In the genomic region with DNA sequence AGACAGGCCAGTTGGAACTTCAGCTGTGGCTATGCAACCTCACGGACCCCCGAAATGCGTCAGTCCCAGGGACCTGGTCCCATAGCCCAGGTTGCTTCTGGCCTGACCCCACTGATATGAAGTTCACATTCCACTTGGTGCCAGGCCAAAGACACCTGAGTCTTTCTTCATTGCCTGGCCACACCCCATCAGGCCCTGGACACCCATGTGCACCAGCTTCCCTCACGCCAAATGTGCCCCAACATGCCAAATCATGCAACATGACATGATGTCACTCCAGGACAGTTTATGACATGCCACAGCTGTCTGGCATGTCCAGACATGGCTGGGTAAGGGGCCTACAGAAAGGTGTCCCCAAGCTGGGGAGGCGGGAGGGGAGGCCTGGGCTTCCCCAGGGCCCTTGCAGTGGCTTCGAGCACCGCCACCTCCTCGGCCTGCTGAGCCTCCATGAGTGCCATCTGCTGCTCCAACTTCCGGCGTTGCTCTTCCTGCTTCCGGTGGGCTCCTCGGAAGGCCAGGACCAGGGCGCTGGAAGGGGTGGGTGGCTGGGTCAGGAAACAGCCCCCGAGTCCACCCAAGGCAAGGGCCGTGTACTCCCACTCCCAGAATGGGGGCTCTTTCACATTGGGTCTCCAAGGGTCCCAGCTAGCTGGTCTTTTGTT, we compare ENCODE assay signal across 19 cellular contexts. TPM values are rescaled to one million over a fixed set of nuclear protein-coding genes. Genes with fewer than 3 reads are reported as not detected.
DNase-seq lines count a peak whose midpoint lies in the region; ATAC-seq and TF ChIP-seq lines count a peak whose summit lies in the region.
"Had no signal": no experiment of that assay in that cellular context is flagged by ENCODE, and none has a peak within 500 bp of the region (broad histone marks: within the 10 kb centered on the region; RNA-seq: fewer than 3 reads in every experiment).

No MANE protein-coding gene starts in this region.

- in situ Hi-C loops in Panc1 (cut with HindIII; ENCODE audit: low pct_unique_long_range_greater_than_20kb, low sequenced_read_pairs): no loop called here

- H3K27me3 ChIP-seq in Panc1 (ENCODE audit: control insufficient read depth, insufficient read depth, low read length) (no peaks in the 10 kb centered on the region), smooth muscle cell (ENCODE audit: low read depth) (no peaks in the 10 kb centered on the region)
- H3K27me3 ChIP-seq: right atrium auricular region, upper lobe of left lung had no signal

- CTCF ChIA-PET in Panc1 (lab: Charles Lee): no interaction called here

- H3K27ac ChIP-seq in Panc1 (ENCODE audit: low read length) (peak overlapping the region; percentile 34; the same call in 1 of the 2 replicates), smooth muscle cell (ENCODE audit: low read depth) (peak overlapping the region; percentile 73)
- H3K27ac ChIP-seq: right atrium auricular region had no signal

- no peaks in the 10 kb centered on the region for H4K20me1 ChIP-seq in smooth muscle cell (ENCODE audit: low read depth)

- H3F3A ChIP-seq in smooth muscle cell (ENCODE audit: low read depth): no peaks in the 10 kb centered on the region

- H3K4me3 ChIP-seq in Panc1 (ENCODE audit: low read depth in 2 of 2, low read length in 2 of 2): no peak overlapping the region
- H3K4me3 ChIP-seq in epithelial cell of esophagus (ENCODE audit: low read length): no peak overlapping the region
- H3K4me3 ChIP-seq in smooth muscle cell: no peak overlapping the region
- H3K4me3 ChIP-seq: lung, right atrium auricular region, upper lobe of left lung had no signal

- no peak for DNase-seq in Panc1 (ENCODE audit: low read depth, low spot score)
- peak; percentile 82 for DNase-seq in epithelial cell of esophagus (ENCODE audit: low read depth)
- no peak for DNase-seq in smooth muscle cell (lab: John Stamatoyannopoulos, UW; ENCODE audit: unreplicated experiment)
- DNase-seq in AG08396 (ENCODE audit: low spot score): no peak
- DNase-seq in SW 1271 (lab: John Stamatoyannopoulos, UW): no peak
- DNase-seq: activated CD4-positive, alpha-beta T cell treated with anti-CD3 and anti-CD28 coated beads, Interleukin-2, amount 10 ng/mL, durations not matched to agents 24 days and 14 days; activated effector memory CD4-positive, alpha-beta T cell treated with Interleukin-2 at 50 U/mL for 16 hours; CD8-positive, alpha-beta T cell; GDM1; HFFc6; hippocampal formation; NCI-H1436 treated with DMSO at 0.1 percent for 48 hours; NCI-H2171; NCI-H524 treated with DMSO at 0.1 percent for 48 hours; Right ventricle myocardium superior; upper lobe of left lung had no signal

- WGBS in smooth muscle cell (ENCODE audit: low lambda C conversion rate): 96% methylated on average over 15 of the region's 15 CpGs

- TF ChIP-seq CTCF in Panc1 (IDR thresholded peaks at IDR 0.05) (no peak), epithelial cell of esophagus (IDR thresholded peaks at IDR 0.05; ENCODE audit: insufficient read depth, low read depth, low read length, missing control alignments) (no peak), smooth muscle cell (IDR thresholded peaks at IDR 0.05; ENCODE audit: borderline replicate concordance, insufficient read depth, poor library complexity, severe bottlenecking) (no peak)

- H2AFZ ChIP-seq in smooth muscle cell (ENCODE audit: low read depth): no peak overlapping the region

- H3K9ac ChIP-seq in smooth muscle cell (ENCODE audit: low read depth): no peak overlapping the region

- no peak for ATAC-seq in Panc1
- ATAC-seq: CD8-positive, alpha-beta T cell had no signal

- intact Hi-C loops in Panc1 (cut with micrococcal nuclease; ENCODE audit: unreplicated experiment): no loop called here

- BruUV-seq in Panc1 (replicated peaks; lab: Mats Ljungman, UMichigan): no TSS peak

- no peaks in the 10 kb centered on the region for H3K36me3 ChIP-seq in Panc1 (ENCODE audit: control insufficient read depth, insufficient read depth, low read length)
- H3K36me3 ChIP-seq in smooth muscle cell (ENCODE audit: low read depth): no peaks in the 10 kb centered on the region
- H3K36me3 ChIP-seq: right atrium auricular region had no signal

- peaks cover 2% of the 10 kb centered on the region for H3K79me2 ChIP-seq in smooth muscle cell (ENCODE audit: low read depth)

- peaks cover 32% of the 10 kb centered on the region for H3K4me1 ChIP-seq in Panc1 (ENCODE audit: control insufficient read depth, insufficient read depth, low read length)
- H3K4me1 ChIP-seq in smooth muscle cell (ENCODE audit: low read depth): peaks cover 24% of the 10 kb centered on the region

- POLR2A ChIA-PET in Panc1 (lab: Charles Lee): interaction anchor here (0.6 kb wide), 2 partner anchors 27 to 178 kb away, joined by 4 read pairs; no protein-coding TSS in a partner anchor

- H3K9me3 ChIP-seq in Panc1 (ENCODE audit: control insufficient read depth, insufficient read depth, low read depth, low read length): no peaks in the 10 kb centered on the region
- no peaks in the 10 kb centered on the region for H3K9me3 ChIP-seq in smooth muscle cell (replicated peaks; ENCODE audit: low read depth)
- H3K9me3 ChIP-seq: right atrium auricular region, upper lobe of left lung had no signal

- no peak overlapping the region for H3K4me2 ChIP-seq in smooth muscle cell

RNA-seq across cellular contexts. Expression of gene NR2F6, which starts 4.3 kb away (rescaled TPM):
- total RNA-seq in Panc1 (2021; ENCODE audit: unreplicated experiment): 173 TPM
- polyA plus RNA-seq in Panc1 (2012; ENCODE audit: insufficient read length): 246 TPM
- 47.8 and 57.4 TPM in 2 replicates for total RNA-seq in smooth muscle cell
- 99.8 and 104 TPM in 2 replicates for polyA plus RNA-seq in smooth muscle cell

RNA-seq across cellular contexts. Expression of gene USHBP1, which starts 14.5 kb away (rescaled TPM):
- total RNA-seq in Panc1 (2021; ENCODE audit: unreplicated experiment) (not detected), smooth muscle cell (not detected in 2 replicates)
- 0.39 TPM for polyA plus RNA-seq in Panc1 (2012; ENCODE audit: insufficient read length)
- not detected in 2 replicates for polyA plus RNA-seq in smooth muscle cell
- total RNA-seq: CD8-positive, alpha-beta T cell; HFFc6; myocyte had no signal

RNA-seq across cellular contexts. Expression of gene BABAM1, which starts 17.2 kb away (rescaled TPM):
- 79.5 TPM for total RNA-seq in Panc1 (2021; ENCODE audit: unreplicated experiment)
- 119 TPM for polyA plus RNA-seq in Panc1 (2012; ENCODE audit: insufficient read length)
- total RNA-seq in smooth muscle cell: 62.0 and 69.8 TPM in 2 replicates
- 108 and 110 TPM in 2 replicates for polyA plus RNA-seq in smooth muscle cell

RNA-seq across cellular contexts. Expression of gene OCEL1, which starts 24.0 kb away (rescaled TPM):
- total RNA-seq in Panc1 (2021; ENCODE audit: unreplicated experiment) (37.1 TPM), smooth muscle cell (2.9 and 3.2 TPM in 2 replicates)
- polyA plus RNA-seq in Panc1 (2012; ENCODE audit: insufficient read length): 41.8 TPM
- polyA plus RNA-seq in smooth muscle cell: 34.9 and 41.3 TPM in 2 replicates

RNA-seq across cellular contexts. Expression of gene ANKLE1, which starts 31.7 kb away (rescaled TPM):
- total RNA-seq in Panc1 (2021; ENCODE audit: unreplicated experiment) (1.1 TPM), smooth muscle cell (0.36 and 1.0 TPM in 2 replicates)
- polyA plus RNA-seq in Panc1 (2012; ENCODE audit: insufficient read length): 1.4 TPM
- 0.61 and 1.3 TPM in 2 replicates for polyA plus RNA-seq in smooth muscle cell
